In genomic region chr5:173926359-173926758, GRCh38 we compare ENCODE assay signal across 12 cellular contexts. TPM values are rescaled to one million over a fixed set of nuclear protein-coding genes. Genes with fewer than 3 reads are reported as not detected.
DNase-seq lines count a peak whose midpoint lies in the region; ATAC-seq, FAIRE-seq and TF ChIP-seq lines count a peak whose summit lies in the region.
"Had no signal": no experiment of that assay in that cellular context is flagged by ENCODE, and none has a peak within 500 bp of the region (broad histone marks: within the 10 kb centered on the region; RNA-seq: fewer than 3 reads in every experiment).

No MANE protein-coding gene starts in this region.

- H3K36me3 ChIP-seq in gastroesophageal sphincter (no peaks in the 10 kb centered on the region), psoas muscle (ENCODE audit: insufficient read depth in 1 of 2, low read depth in 1 of 2) (peaks cover 0 to 1% of the 10 kb centered on the region in 2 donors)

- intact Hi-C loops in psoas muscle (cut with DNase I), result loop anchor here in 1 of 2 donors (5.0 kb wide), 1 partner anchor 36 kb away; no protein-coding TSS in a partner anchor

- no peak overlapping the region for H3K4me3 ChIP-seq in gastroesophageal sphincter
- peak overlapping the region; percentile 17 for H3K4me3 ChIP-seq in psoas muscle

- peaks cover 30 to 62% (median 41%) of the 10 kb centered on the region in 3 donors for H3K4me1 ChIP-seq in gastroesophageal sphincter
- H3K4me1 ChIP-seq in psoas muscle, result peaks cover 93% of the 10 kb centered on the region

- H3K27me3 ChIP-seq in gastroesophageal sphincter (no peaks in the 10 kb centered on the region), psoas muscle (ENCODE audit: insufficient read depth in 3 of 3, low read length in 2 of 3) (no peaks in the 10 kb centered on the region)

- 0 to 36% methylated on average over 1 to 2 of the region's 2 CpGs for WGBS in gastroesophageal sphincter (ENCODE audit: low coverage in 1 of 2), 2 donors
- 11 to 20% (median 13%) methylated on average over 2 of the region's 2 CpGs for WGBS in psoas muscle, 3 donors

- in situ Hi-C loops in KBM-7 (cut with MboI; ENCODE audit: low pct_unique_long_range_greater_than_20kb, low sequenced_read_pairs), result no loop called here

- no peaks in the 10 kb centered on the region for H3K9me3 ChIP-seq in gastroesophageal sphincter
- no peaks in the 10 kb centered on the region for H3K9me3 ChIP-seq in psoas muscle

- H3K27ac ChIP-seq in gastroesophageal sphincter (peak overlapping the region; percentile 56 to 89 (median 82)), psoas muscle (peak overlapping the region; percentile 94)

- peak; percentile 74 for DNase-seq in HCEC 1CT
- peak; percentile 33 for DNase-seq in amniotic stem cell (lab: John Stamatoyannopoulos, UW)
- no peak for DNase-seq in psoas muscle
- no peak for DNase-seq in KBM-7
- DNase-seq in AML-193 (lab: John Stamatoyannopoulos, UW), result no peak
- DNase-seq in GM12891 (ENCODE audit: insufficient read length, low spot score), result no peak
- DNase-seq: activated T-cell treated with anti-CD3 and anti-CD28 coated beads, Interleukin-2, amount 50 U/mL, for 4 hours; NCI-H2029 treated with DMSO at 0.1 percent for 48 hours; stimulated activated naive B cell treated with anti-CD40 and anti-IgM and Interleukin-4, amounts not matched to agents 10 μg/mL and 1 μg/mL and 100 μg/mL, for 72 hours had no signal

- TF ChIP-seq CTCF in gastroesophageal sphincter (IDR thresholded peaks at IDR 0.05) (no peak), psoas muscle (IDR thresholded peaks at IDR 0.05) (no peak)

- FAIRE-seq in GM12891 (lab: Jason Lieb, UNC), result no peak
- FAIRE-seq: RCC 7860 had no signal

- no peak for TF ChIP-seq POLR2A in gastroesophageal sphincter (IDR thresholded peaks at IDR 0.05)
- no peak for TF ChIP-seq POLR2A in GM12891 (IDR thresholded peaks at IDR 0.05; ENCODE audit: low read depth, low read length)

- TF ChIP-seq EP300 in gastroesophageal sphincter (IDR thresholded peaks at IDR 0.05), result no peak

- ATAC-seq in gastroesophageal sphincter (peak; percentile 73), psoas muscle (peak; percentile 88 to 92 (median 90)), GM19452 (IDR thresholded peaks at IDR 0.05; ENCODE audit: unreplicated experiment) (no peak)
- ATAC-seq: activated T-cell treated with anti-CD3 and anti-CD28 coated beads, Interleukin-2, amount 50 U/mL, for 4 hours; stimulated activated naive B cell treated with anti-CD40 and anti-IgM and Interleukin-4, amounts not matched to agents 10 μg/mL and 1 μg/mL and 100 μg/mL, for 72 hours had no signal

TF ChIP-seq in GM12891, 5 proteins besides CTCF, POLR2A, EP300 and RAD21:
- TF ChIP-seq SPI1 (IDR thresholded peaks at IDR 0.05; ENCODE audit: low read depth, low read length) (no peak), POLR2AphosphoS5 (IDR thresholded peaks at IDR 0.05; ENCODE audit: low read depth, low read length) (no peak), PAX5 (IDR thresholded peaks at IDR 0.05; ENCODE audit: insufficient read depth, low read length, severe bottlenecking) (no peak), TAF1 (IDR thresholded peaks at IDR 0.05; ENCODE audit: low read depth, low read length) (no peak), POU2F2 (IDR thresholded peaks at IDR 0.05; ENCODE audit: low read depth, low read length) (no peak)

RNA-seq across cellular contexts. Expression of gene CPEB4, which starts 38.2 kb away (rescaled TPM):
- 10 to 100 TPM; 43.3 to 60.6 (median 52.4) TPM for total RNA-seq in gastroesophageal sphincter
- 100 to 1,000 TPM in 3 of 4 donors, 10 to 100 TPM in 1; 95.0 to 262 (median 225) TPM for total RNA-seq in psoas muscle
- polyA plus RNA-seq in psoas muscle, result 10 to 100 TPM; 30.4 to 86.4 (median 33.1) TPM
- 15.2 TPM for polyA plus RNA-seq in GM12891 (2012; ENCODE audit: low read depth, missing spikeins)

Comparison
In these comparisons a context has a peak if more than half of its experiments do, and no peak if none do; other contexts are left out.
1. DNase-seq: peak in HCEC 1CT (single experiment) and amniotic stem cell (single experiment); none in psoas muscle (0 of 2), KBM-7 (single experiment), AML-193 (0 of 2) and GM12891 (single experiment).